ENCODE assay signal across 9 cellular contexts in genomic region chr4:6840062-6840976, GRCh38. TPM values are rescaled to one million over a fixed set of nuclear protein-coding genes. Genes with fewer than 3 reads are reported as not detected.
A peak's percentile ranks its signal among the peaks of the same experiment; 100 is the strongest.
DNase-seq lines count a peak whose midpoint lies in the region; ATAC-seq and TF ChIP-seq lines count a peak whose summit lies in the region.
"Had no signal": no experiment of that assay in that cellular context is flagged by ENCODE, and none has a peak within 500 bp of the region (broad histone marks: within the 10 kb centered on the region; RNA-seq: fewer than 3 reads in every experiment).

No MANE protein-coding gene starts in this region.

- CTCF ChIA-PET in HEK293 (lab: Yijun Ruan, JAX) = interaction anchor here (1.5 kb wide), 1 partner anchor 33 kb away, joined by 5 read pairs; no protein-coding TSS in a partner anchor

- H3K4me1 ChIP-seq in HEK293 (ENCODE audit: control insufficient read depth, insufficient read depth, low read length) (peaks cover 7% of the 10 kb centered on the region), hepatocyte (ENCODE audit: insufficient read depth) (peaks cover 5% of the 10 kb centered on the region), skeletal muscle satellite cell (ENCODE audit: control insufficient read depth, insufficient read depth, low read length) (peaks cover 18% of the 10 kb centered on the region)

- no peak overlapping the region for H2AFZ ChIP-seq in hepatocyte

- no peak overlapping the region for H3K9ac ChIP-seq in skeletal muscle satellite cell (ENCODE audit: low read depth, low read length)

- H3K9me3 ChIP-seq in HEK293 (ENCODE audit: control insufficient read depth, insufficient read depth, low read depth, low read length) (no peaks in the 10 kb centered on the region), hepatocyte (ENCODE audit: low read depth) (no peaks in the 10 kb centered on the region), skeletal muscle satellite cell (replicated peaks; ENCODE audit: low read length) (no peaks in the 10 kb centered on the region)

- H3K79me2 ChIP-seq in hepatocyte = peaks cover 65% of the 10 kb centered on the region

- no peaks in the 10 kb centered on the region for H3K27me3 ChIP-seq in hepatocyte
- no peaks in the 10 kb centered on the region for H3K27me3 ChIP-seq in skeletal muscle satellite cell (ENCODE audit: control insufficient read depth, insufficient read depth, low read length)

- H3K9me2 ChIP-seq in hepatocyte (replicated peaks; ENCODE audit: insufficient read depth) = no peaks in the 10 kb centered on the region

- no peaks in the 10 kb centered on the region for H3K27me3 Mint-ChIP-seq in T-helper 2 cell treated with Interferon-gamma antibody and Interleukin-4, amounts not matched to agents 5 μg/mL and 100 μg/mL, for 36 hours (ENCODE audit: low read depth)

- 52% methylated on average over 8 of the region's 8 CpGs for WGBS in hepatocyte (ENCODE audit: low lambda C conversion rate, missing lambda C conversion rate)

- DNase-seq in astrocyte of the spinal cord (ENCODE audit: low read depth, low spot score) (peak; percentile 51), hepatocyte (ENCODE audit: low spot score) (peak; percentile 19), activated gamma-delta T cell (lab: John Stamatoyannopoulos, UW) (no peak), mucosa of gallbladder (ENCODE audit: low spot score) (no peak)
- DNase-seq in T-helper 2 cell treated with Interferon-gamma antibody and Interleukin-4, amounts not matched to agents 5 μg/mL and 100 μg/mL, for 36 hours (ENCODE audit: low spot score) = no peak
- DNase-seq: NCI-H1417 had no signal

- H3K9me3 Mint-ChIP-seq in T-helper 2 cell treated with Interferon-gamma antibody and Interleukin-4, amounts not matched to agents 5 μg/mL and 100 μg/mL, for 36 hours = no peaks in the 10 kb centered on the region

- peak overlapping the region; percentile 24 for H3K4me2 ChIP-seq in hepatocyte
- H3K4me2 ChIP-seq in skeletal muscle satellite cell (ENCODE audit: low read length) = peak overlapping the region; percentile 37

- H3K27ac ChIP-seq in HEK293 (ENCODE audit: extremely low read depth, low read depth, low read length) (no peak overlapping the region), hepatocyte (peak overlapping the region; percentile 33)

- TF ChIP-seq CTCF in HEK293 (tag by site-specific recombination; IDR thresholded peaks at IDR 0.05) (no peak), astrocyte of the spinal cord (IDR thresholded peaks at IDR 0.05; ENCODE audit: low read depth, low read length) (no peak), hepatocyte (IDR thresholded peaks at IDR 0.05; ENCODE audit: poor library complexity) (no peak)

- in situ Hi-C loops in astrocyte of the spinal cord (cut with HindIII; ENCODE audit: low sequenced_read_pairs) = no loop called here

- ATAC-seq in GM21423 (IDR thresholded peaks at IDR 0.05; ENCODE audit: unreplicated experiment) = no peak

- peaks cover 36% of the 10 kb centered on the region for H4K20me1 ChIP-seq in hepatocyte (ENCODE audit: insufficient read depth, poor library complexity, severe bottlenecking)

- H3K36me3 ChIP-seq in HEK293 (ENCODE audit: control insufficient read depth in 2 of 2, insufficient read depth in 1 of 2, low read length in 2 of 2) (peaks cover 3 to 21% of the 10 kb centered on the region in 2 experiments; a peak in 2 of 3 replicates), hepatocyte (replicated peaks; ENCODE audit: insufficient read depth, low read depth) (no peaks in the 10 kb centered on the region), skeletal muscle satellite cell (ENCODE audit: insufficient read depth, low read length) (peaks cover 15% of the 10 kb centered on the region)

- H3K36me3 Mint-ChIP-seq in T-helper 2 cell treated with Interferon-gamma antibody and Interleukin-4, amounts not matched to agents 5 μg/mL and 100 μg/mL, for 36 hours (ENCODE audit: low read depth) = peaks cover 30% of the 10 kb centered on the region

- no peak overlapping the region for H3K4me3 Mint-ChIP-seq in T-helper 2 cell treated with Interferon-gamma antibody and Interleukin-4, amounts not matched to agents 5 μg/mL and 100 μg/mL, for 36 hours

- no peaks in the 10 kb centered on the region for H3K4me1 Mint-ChIP-seq in T-helper 2 cell treated with Interferon-gamma antibody and Interleukin-4, amounts not matched to agents 5 μg/mL and 100 μg/mL, for 36 hours (ENCODE audit: low read depth)

- H3K4me3 ChIP-seq in HEK293 (ENCODE audit: low read depth, low read length) = no peak overlapping the region
- H3K4me3 ChIP-seq in astrocyte of the spinal cord (ENCODE audit: low read depth, low read length) = no peak overlapping the region
- H3K4me3 ChIP-seq in hepatocyte = no peak overlapping the region
- peak overlapping the region; percentile 24 for H3K4me3 ChIP-seq in skeletal muscle satellite cell (ENCODE audit: low read length)

- H3K27ac Mint-ChIP-seq in T-helper 2 cell treated with Interferon-gamma antibody and Interleukin-4, amounts not matched to agents 5 μg/mL and 100 μg/mL, for 36 hours = no peak overlapping the region

- POLR2A ChIA-PET in HEK293 (lab: Yijun Ruan, JAX) = no interaction called here

TF ChIP-seq in HEK293, 187 proteins besides CTCF, POLR2A, EP300 and RAD21:
- TF ChIP-seq IKZF3 (tag by site-specific recombination; IDR thresholded peaks at IDR 0.05) = no peak
- peak; percentile 46 for TF ChIP-seq SP2 (tag by site-specific recombination; IDR thresholded peaks at IDR 0.05)
- TF ChIP-seq EGR2 (tag by site-specific recombination; IDR thresholded peaks at IDR 0.05; ENCODE audit: low read depth) = peak; percentile 15; the same call in 1 of the 2 replicates
- peak; percentile 55 for TF ChIP-seq FEZF1 (tag by site-specific recombination; IDR thresholded peaks at IDR 0.05)
- no peak for TF ChIP-seq ZNF223 (tag by site-specific recombination; IDR thresholded peaks at IDR 0.05)
- 0 out of 2 replicates have a peak, but pooled peaks have one; percentile 41 for TF ChIP-seq ZFHX2 (tag by site-specific recombination; conservative IDR thresholded peaks at IDR 0.05)
- peak; percentile 53; the same call in 1 of the 2 replicates for TF ChIP-seq PRDM10 (tag by site-specific recombination; IDR thresholded peaks at IDR 0.05)

RNA-seq across cellular contexts. Expression of gene KIAA0232, which starts 57.8 kb away (rescaled TPM):
- total RNA-seq in hepatocyte (34.3 and 38.4 TPM in 2 replicates), mucosa of gallbladder (35.0 TPM)
- 11.3 TPM in 2 replicates for polyA plus RNA-seq in hepatocyte
- 9.8 and 10.4 TPM in 2 replicates for total RNA-seq in skeletal muscle satellite cell (2012; rRNA removed)

Comparison
In these comparisons a context has a peak if more than half of its experiments do, and no peak if none do; other contexts are left out.
1. DNase-seq: peak in astrocyte of the spinal cord (single experiment) and hepatocyte (single experiment); none in activated gamma-delta T cell (single experiment), mucosa of gallbladder (single experiment) and T-helper 2 cell treated with Interferon-gamma antibody and Interleukin-4, amounts not matched to agents 5 μg/mL and 100 μg/mL, for 36 hours (single experiment).